Comparison of ENCODE assay signal across 13 cellular contexts in genomic region chr2:97751752-97752151, GRCh38. TPM values are rescaled to one million over a fixed set of nuclear protein-coding genes. Genes with fewer than 3 reads are reported as not detected.
A peak's percentile ranks its signal among the peaks of the same experiment; 100 is the strongest.
DNase-seq lines count a peak whose midpoint lies in the region; ATAC-seq and TF ChIP-seq lines count a peak whose summit lies in the region.
"Had no signal": no experiment of that assay in that cellular context is flagged by ENCODE, and none has a peak within 500 bp of the region (broad histone marks: within the 10 kb centered on the region; RNA-seq: fewer than 3 reads in every experiment).

No MANE protein-coding gene starts in this region.

- DNase-seq in A172 (ENCODE audit: low spot score) (peak; percentile 34), HT1080 (ENCODE audit: low read depth) (peak; percentile 61), RWPE1 (ENCODE audit: low spot score) (no peak), left ventricle myocardium inferior (peak; percentile 22), GM10266 (ENCODE audit: extremely low spot score) (no peak), WERI-Rb-1 (no peak)
- DNase-seq: anterior cingulate cortex, erythroblast, MG63, mucosa of descending colon had no signal

- intact Hi-C loops in left ventricle myocardium inferior (cut with micrococcal nuclease), result no loop called here

- H3K4me1 ChIP-seq in left ventricle myocardium inferior, result peaks cover 52% of the 10 kb centered on the region

- POLR2A ChIA-PET in RWPE1 (lab: Yijun Ruan, JAX; ENCODE audit: low non-redundant PET), result no interaction called here

- H3K27ac ChIP-seq in RWPE1 (peak overlapping the region; percentile 30; the same call in 1 of the 2 replicates), left ventricle myocardium inferior (replicated peaks) (peak overlapping the region; percentile 44), WERI-Rb-1 (no peak overlapping the region)
- H3K27ac ChIP-seq: SK-N-MC had no signal

- no peak for TF ChIP-seq CTCF in RWPE1 (conservative IDR thresholded peaks at IDR 0.05; ENCODE audit: low read depth)
- TF ChIP-seq CTCF in left ventricle myocardium inferior (IDR thresholded peaks at IDR 0.05; ENCODE audit: borderline replicate concordance), result no peak
- no peak for TF ChIP-seq CTCF in GM10266 (IDR thresholded peaks at IDR 0.05; ENCODE audit: control insufficient read depth, insufficient read depth, low read depth, missing control alignments)
- no peak for TF ChIP-seq CTCF in WERI-Rb-1 (IDR thresholded peaks at IDR 0.05; ENCODE audit: low read depth, low read length)

- H3K27me3 ChIP-seq in left ventricle myocardium inferior (ENCODE audit: low read depth) (no peaks in the 10 kb centered on the region), WERI-Rb-1 (ENCODE audit: insufficient read depth, low read depth, severe bottlenecking) (no peaks in the 10 kb centered on the region)
- H3K27me3 ChIP-seq: MG63 had no signal

- CTCF ChIA-PET in RWPE1 (lab: Yijun Ruan, JAX), result interaction anchor here (0.7 to 1.3 kb wide), 2 partner anchors 9 to 11 kb away, joined by 3 read pairs; no protein-coding TSS in a partner anchor

- no peak for ATAC-seq in GM18867 (IDR thresholded peaks at IDR 0.05; ENCODE audit: unreplicated experiment)
- ATAC-seq in HG02642 (IDR thresholded peaks at IDR 0.05; ENCODE audit: poor library complexity, unreplicated experiment), result no peak
- ATAC-seq: mucosa of descending colon had no signal

- no peaks in the 10 kb centered on the region for H3K9me3 ChIP-seq in left ventricle myocardium inferior (replicated peaks)
- H3K9me3 ChIP-seq in WERI-Rb-1 (ENCODE audit: severe bottlenecking), result no peaks in the 10 kb centered on the region
- H3K9me3 ChIP-seq: MG63, mucosa of descending colon had no signal

- H3K4me3 ChIP-seq in left ventricle myocardium inferior, result no peak overlapping the region
- H3K4me3 ChIP-seq in WERI-Rb-1 (ENCODE audit: low read depth, low read length), result no peak overlapping the region
- H3K4me3 ChIP-seq: MG63, mucosa of descending colon, SK-N-MC had no signal

- H3K36me3 ChIP-seq in left ventricle myocardium inferior, result peaks cover 16% of the 10 kb centered on the region
- H3K36me3 ChIP-seq in WERI-Rb-1, result peaks cover 23% of the 10 kb centered on the region

RNA-seq across cellular contexts. Expression of gene ZAP70, which starts 38.4 kb away (rescaled TPM):
- total RNA-seq in A172 (2014; rRNA removed; shearing (Covaris generic)), result not detected in 2 replicates
- 0.47 TPM in 1 of 2 replicates, not detected in the other for total RNA-seq in HT1080 (2014; rRNA removed; shearing (Covaris generic))
- not detected in 2 replicates for polyA plus RNA-seq in HT1080 (2015; cell fraction: cytosol; rRNA removed)
- polyA plus RNA-seq in HT1080 (2015; cell fraction: nucleus; rRNA removed), result 0.26 TPM in 1 of 2 replicates, not detected in the other
- 0.55 TPM for total RNA-seq in left ventricle myocardium inferior

Comparison
In these comparisons a context has a peak if more than half of its experiments do, and no peak if none do; other contexts are left out.
1. DNase-seq: peak in A172 (single experiment), HT1080 (single experiment) and left ventricle myocardium inferior (single experiment); none in RWPE1 (single experiment), GM10266 (single experiment) and WERI-Rb-1 (single experiment).